Comparison of ENCODE assay signal across 9 cellular contexts in the genomic region with DNA sequence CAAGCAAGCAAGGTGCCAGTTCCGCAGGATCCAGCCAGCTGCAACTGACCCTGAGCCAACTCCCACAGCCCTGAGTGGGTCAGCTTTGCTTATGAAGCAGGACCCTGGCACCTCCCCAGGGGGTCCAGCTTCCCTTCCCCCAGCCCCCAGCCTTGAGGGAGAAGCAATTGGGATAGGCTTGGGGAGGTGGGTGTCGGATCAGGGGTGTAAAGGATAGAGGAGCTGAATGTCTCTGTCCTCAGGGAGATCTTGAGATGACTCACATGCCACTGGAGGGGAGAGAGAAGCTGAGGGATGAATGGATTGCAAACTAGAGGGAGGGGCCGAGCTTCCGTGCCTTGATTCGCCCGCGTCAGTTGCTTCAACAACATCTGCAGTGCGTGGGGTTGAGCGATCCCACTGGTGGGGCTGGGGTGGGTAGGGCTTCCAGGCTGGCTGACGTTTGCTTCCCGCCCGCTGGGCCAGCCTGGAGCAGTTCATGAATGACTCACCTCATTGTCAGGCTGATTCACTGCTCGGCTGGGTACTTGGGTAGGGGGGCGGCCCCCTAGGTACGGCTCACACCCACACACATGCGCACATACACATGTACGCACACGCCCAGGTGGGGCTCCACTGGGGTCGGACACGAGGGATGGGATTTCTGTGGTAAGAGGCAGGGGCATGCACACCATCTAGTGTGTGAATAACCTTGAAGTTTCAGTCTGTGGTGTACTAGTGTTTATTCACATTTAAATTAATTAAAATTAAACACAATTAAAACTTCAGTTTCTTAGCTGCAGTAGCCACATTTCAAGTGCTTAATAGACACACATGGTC. TPM values are rescaled to one million over a fixed set of nuclear protein-coding genes. Genes with fewer than 3 reads are reported as not detected.
DNase-seq lines count a peak whose midpoint lies in the region; ATAC-seq and TF ChIP-seq lines count a peak whose summit lies in the region.
"Had no signal": no experiment of that assay in that cellular context is flagged by ENCODE, and none has a peak within 500 bp of the region (broad histone marks: within the 10 kb centered on the region; RNA-seq: fewer than 3 reads in every experiment).

No MANE protein-coding gene starts in this region.

- DNase-seq in A172 (ENCODE audit: low spot score) (peak; percentile 99), HEK293T (ENCODE audit: extremely low spot score) (peak; percentile 78), PC-3 (peak; percentile 99), fibroblast of peridontal ligament (ENCODE audit: extremely low read depth) (peak; percentile 98), nucleus accumbens (lab: John Stamatoyannopoulos, UW) (peak in 51 of 56 donors; percentile 7 to 94 (median 76)), testis (peak; percentile 28)
- peak; percentile 77 to 87 for DNase-seq in activated T-cell treated with anti-CD3 and anti-CD28 coated beads, Interleukin-2, amount 50 U/mL, for 72 hours

- no peaks in the 10 kb centered on the region for H3K9me3 Mint-ChIP-seq in activated T-cell treated with anti-CD3 and anti-CD28 coated beads, Interleukin-2, amount 50 U/mL, for 72 hours

- WGBS in testis, 2 donors, result 33 to 37% methylated on average over 4 to 20 of the region's 20 CpGs

- CTCF ChIA-PET in HEK293T (lab: Yijun Ruan, JAX), result interaction anchor here (0.6 to 1.6 kb wide), 5 partner anchors 13 to 116 kb away, joined by 3 to 6 read pairs (median 3); partner anchors contain the start of gene HDAC5
- CTCF ChIA-PET in PC-3 (lab: Charles Lee), result interaction anchor here (0.5 to 1.9 kb wide), 11 partner anchors 10 to 456 kb away, joined by 3 to 17 read pairs (median 5); partner anchors contain the start of genes HDAC5 and TMUB2

- no peaks in the 10 kb centered on the region for H4K20me1 ChIP-seq in PC-3 (ENCODE audit: low read length)

- H3K79me2 ChIP-seq in PC-3 (ENCODE audit: low read length), result peaks cover 13% of the 10 kb centered on the region

- H3K9me3 ChIP-seq in PC-3 (ENCODE audit: low read length) (no peaks in the 10 kb centered on the region), testis (no peaks in the 10 kb centered on the region)
- H3K9me3 ChIP-seq: neutrophil had no signal

- H3K27me3 ChIP-seq in PC-3 (ENCODE audit: low read length), result no peaks in the 10 kb centered on the region
- H3K27me3 ChIP-seq in testis, result no peaks in the 10 kb centered on the region

- no peak for TF ChIP-seq CTCF in PC-3 (conservative IDR thresholded peaks at IDR 0.05; ENCODE audit: low read depth, low read length)
- no peak for TF ChIP-seq CTCF in testis (IDR thresholded peaks at IDR 0.05)

- H3K27me3 Mint-ChIP-seq in activated T-cell treated with anti-CD3 and anti-CD28 coated beads, Interleukin-2, amount 50 U/mL, for 72 hours (ENCODE audit: low read depth), result no peaks in the 10 kb centered on the region

- peak; percentile 86 for ATAC-seq in PC-3
- ATAC-seq in activated T-cell treated with anti-CD3 and anti-CD28 coated beads, Interleukin-2, amount 50 U/mL, for 72 hours (replicated peaks in 1 of 2), result peak; percentile 77 to 80
- ATAC-seq in HG03108 (IDR thresholded peaks at IDR 0.05; ENCODE audit: unreplicated experiment), result no peak

- no TSS peak for BruUV-seq in PC-3 (replicated peaks; lab: Mats Ljungman, UMichigan)

- no peaks in the 10 kb centered on the region for H3K9me2 ChIP-seq in PC-3 (replicated peaks; ENCODE audit: low read length)

- intact Hi-C loops in PC-3 (cut with micrococcal nuclease), result loop anchor here (1.0 to 5.0 kb wide), 5 partner anchors 14 to 131 kb away; partner anchors contain the start of genes G6PC3 and TMUB2
- intact Hi-C loops in testis (cut with DNase I; ENCODE audit: low total_unique reads), result no loop called here

- H3K27ac ChIP-seq in PC-3 (ENCODE audit: low read length), result peak overlapping the region; percentile 94
- H3K27ac ChIP-seq in testis, result no peak overlapping the region
- H3K27ac ChIP-seq: neutrophil had no signal

- H3K9ac ChIP-seq in PC-3 (ENCODE audit: low read length), result peak overlapping the region; percentile 78

- no peak overlapping the region for H3K27ac Mint-ChIP-seq in activated T-cell treated with anti-CD3 and anti-CD28 coated beads, Interleukin-2, amount 50 U/mL, for 72 hours

- no peaks in the 10 kb centered on the region for H3K36me3 ChIP-seq in PC-3 (ENCODE audit: low read depth, low read length)
- H3K36me3 ChIP-seq in testis (ENCODE audit: low read depth, missing control alignments), result no peaks in the 10 kb centered on the region
- H3K36me3 ChIP-seq: neutrophil had no signal

- no peaks in the 10 kb centered on the region for H3F3A ChIP-seq in PC-3 (ENCODE audit: low read length, unreplicated experiment)

- H3K4me1 Mint-ChIP-seq in activated T-cell treated with anti-CD3 and anti-CD28 coated beads, Interleukin-2, amount 50 U/mL, for 72 hours (ENCODE audit: low read depth), result peaks cover 30% of the 10 kb centered on the region

- H3K4me3 ChIP-seq in PC-3 (ENCODE audit: low read length), result peak overlapping the region; percentile 59
- no peak overlapping the region for H3K4me3 ChIP-seq in testis

- peak overlapping the region; percentile 59 for H2AFZ ChIP-seq in PC-3 (ENCODE audit: low read length)

- H3K4me1 ChIP-seq in PC-3 (ENCODE audit: insufficient read depth, low read length) (peaks cover 33% of the 10 kb centered on the region), testis (peaks cover 14% of the 10 kb centered on the region)

- no peak for TF ChIP-seq POLR2A in testis (IDR thresholded peaks at IDR 0.05)

- POLR2A ChIA-PET in HEK293T (lab: Yijun Ruan, JAX) (interaction anchor here (0.9 to 2.6 kb wide), 9 partner anchors 11 to 359 kb away, joined by 3 to 16 read pairs (median 5); partner anchors contain the start of genes ATXN7L3, DUSP3, HDAC5 and LSM12), PC-3 (lab: Charles Lee; ENCODE audit: unreplicated experiment) (interaction anchor here (0.6 to 1.1 kb wide), 8 partner anchors 10 to 445 kb away, joined by 3 to 6 read pairs (median 4); partner anchors contain the start of gene HDAC5)

- no peaks in the 10 kb centered on the region for H3K36me3 Mint-ChIP-seq in activated T-cell treated with anti-CD3 and anti-CD28 coated beads, Interleukin-2, amount 50 U/mL, for 72 hours (ENCODE audit: insufficient read depth in 2 of 2)

- peak overlapping the region; percentile 51 to 66 for H3K4me3 Mint-ChIP-seq in activated T-cell treated with anti-CD3 and anti-CD28 coated beads, Interleukin-2, amount 50 U/mL, for 72 hours

- peak overlapping the region; percentile 89 for H3K4me2 ChIP-seq in PC-3 (ENCODE audit: low read length)

TF ChIP-seq in HEK293T, 16 proteins besides CTCF, POLR2A, EP300 and RAD21:
- TF ChIP-seq SUZ12 (IDR thresholded peaks at IDR 0.05) (no peak), FOXK2 (IDR thresholded peaks at IDR 0.05) (no peak), ZNF384 (IDR thresholded peaks at IDR 0.05) (no peak), L3MBTL2 (conservative IDR thresholded peaks at IDR 0.05) (peak; percentile 72), HDGF (IDR thresholded peaks at IDR 0.05; ENCODE audit: borderline replicate concordance) (no peak), FOXA1 (IDR thresholded peaks at IDR 0.05) (no peak), BHLHE40 (IDR thresholded peaks at IDR 0.05; ENCODE audit: borderline replicate concordance) (no peak), ARNT (IDR thresholded peaks at IDR 0.05) (no peak), SP1 (IDR thresholded peaks at IDR 0.05) (no peak)
- TF ChIP-seq, protein P1, sequence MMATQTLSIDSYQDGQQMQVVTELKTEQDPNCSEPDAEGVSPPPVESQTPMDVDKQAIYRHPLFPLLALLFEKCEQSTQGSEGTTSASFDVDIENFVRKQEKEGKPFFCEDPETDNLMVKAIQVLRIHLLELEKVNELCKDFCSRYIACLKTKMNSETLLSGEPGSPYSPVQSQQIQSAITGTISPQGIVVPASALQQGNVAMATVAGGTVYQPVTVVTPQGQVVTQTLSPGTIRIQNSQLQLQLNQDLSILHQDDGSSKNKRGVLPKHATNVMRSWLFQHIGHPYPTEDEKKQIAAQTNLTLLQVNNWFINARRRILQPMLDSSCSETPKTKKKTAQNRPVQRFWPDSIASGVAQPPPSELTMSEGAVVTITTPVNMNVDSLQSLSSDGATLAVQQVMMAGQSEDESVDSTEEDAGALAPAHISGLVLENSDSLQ (IDR thresholded peaks at IDR 0.05), result peak; percentile 68; the same call in 1 of the 2 replicates

RNA-seq across cellular contexts. Expression of gene HROB, which starts 3.6 kb away (rescaled TPM):
- total RNA-seq in A172 (2014; rRNA removed; shearing (Covaris generic)), result 4.9 and 7.7 TPM in 2 replicates
- 13.5 and 14.3 TPM in 2 replicates for total RNA-seq in PC-3 (2014; rRNA removed)
- total RNA-seq in activated T-cell treated with anti-CD3 and anti-CD28 coated beads, Interleukin-2, amount 50 U/mL, for 72 hours, result 10 to 100 TPM; 20.7 to 27.8 TPM
- 10 to 100 TPM; 20.0 to 20.2 TPM for total RNA-seq in testis
- 22.7 TPM for polyA plus RNA-seq in testis (ENCODE audit: insufficient read depth, low read depth, low replicate concordance)

RNA-seq across cellular contexts. Expression of gene HDAC5, which starts 14.7 kb away (rescaled TPM):
- 33.8 and 41.0 TPM in 2 replicates for total RNA-seq in A172 (2014; rRNA removed; shearing (Covaris generic))
- total RNA-seq in PC-3 (2014; rRNA removed), result 39.1 and 47.1 TPM in 2 replicates
- 10 to 100 TPM; 34.7 to 37.8 TPM for total RNA-seq in activated T-cell treated with anti-CD3 and anti-CD28 coated beads, Interleukin-2, amount 50 U/mL, for 72 hours
- 100 to 1,000 TPM in 1 of 2 donors, 10 to 100 TPM in 1; 94.1 to 141 TPM for total RNA-seq in testis
- 43.3 TPM for polyA plus RNA-seq in testis (ENCODE audit: insufficient read depth, low read depth, low replicate concordance)

RNA-seq across cellular contexts. Expression of gene ASB16, which starts 32.4 kb away (rescaled TPM):
- total RNA-seq in A172 (2014; rRNA removed; shearing (Covaris generic)), result 0.29 TPM in 1 of 2 replicates, not detected in the other
- total RNA-seq in PC-3 (2014; rRNA removed), result 0.35 and 0.51 TPM in 2 replicates
- under 1 TPM; 0.34 to 0.44 TPM for total RNA-seq in activated T-cell treated with anti-CD3 and anti-CD28 coated beads, Interleukin-2, amount 50 U/mL, for 72 hours
- total RNA-seq in testis, result 1 to 10 TPM; 2.5 to 5.7 TPM
- 0.86 TPM for polyA plus RNA-seq in testis (ENCODE audit: insufficient read depth, low read depth, low replicate concordance)

RNA-seq across cellular contexts. Expression of gene TMUB2, which starts 48.7 kb away (rescaled TPM):
- 32.9 and 33.7 TPM in 2 replicates for total RNA-seq in A172 (2014; rRNA removed; shearing (Covaris generic))
- total RNA-seq in PC-3 (2014; rRNA removed), result 38.3 and 43.4 TPM in 2 replicates
- total RNA-seq in activated T-cell treated with anti-CD3 and anti-CD28 coated beads, Interleukin-2, amount 50 U/mL, for 72 hours, result 10 to 100 TPM; 40.8 to 46.2 TPM
- total RNA-seq in testis, result 10 to 100 TPM; 60.0 to 63.1 TPM
- polyA plus RNA-seq in testis (ENCODE audit: insufficient read depth, low read depth, low replicate concordance), result 76.7 TPM

Comparison
In these comparisons a context has a peak if more than half of its experiments do, and no peak if none do; other contexts are left out.
1. DNase-seq: peak in every context shown above with its lines; median percentile 99 in A172; 99 in PC-3; 98 in fibroblast of peridontal ligament; 82 in activated T-cell treated with anti-CD3 and anti-CD28 coated beads, Interleukin-2, amount 50 U/mL, for 72 hours; 78 in HEK293T; 76 in nucleus accumbens; 28 in testis.